In genomic region chr3:11195721-11196332, GRCh38 we compare ENCODE assay signal across 10 cellular contexts. TPM values are rescaled to one million over a fixed set of nuclear protein-coding genes. Genes with fewer than 3 reads are reported as not detected.
DNase-seq lines count a peak whose midpoint lies in the region; ATAC-seq and TF ChIP-seq lines count a peak whose summit lies in the region.
"Had no signal": no experiment of that assay in that cellular context is flagged by ENCODE, and none has a peak within 500 bp of the region (broad histone marks: within the 10 kb centered on the region; RNA-seq: fewer than 3 reads in every experiment).

No MANE protein-coding gene starts in this region.

- no peaks in the 10 kb centered on the region for H3K9me3 Mint-ChIP-seq in activated naive CD4-positive, alpha-beta T cell treated with anti-CD3 and anti-CD28 coated beads, Interleukin-2, amount 10 ng/mL, durations not matched to agents 7 days and 5 days
- peaks cover 0 to 3% of the 10 kb centered on the region in 2 donors for H3K9me3 Mint-ChIP-seq in activated T-cell treated with anti-CD3 and anti-CD28 coated beads, Interleukin-2, amount 50 U/mL, for 72 hours

- ATAC-seq in activated T-cell treated with anti-CD3 and anti-CD28 coated beads, Interleukin-2, amount 50 U/mL, for 72 hours (replicated peaks in 1 of 2) = peak; percentile 85 to 90
- ATAC-seq in gastroesophageal sphincter (peak; percentile 29), GM18867 (IDR thresholded peaks at IDR 0.05; ENCODE audit: unreplicated experiment) (no peak)

- intact Hi-C loops in tibial artery (cut with DNase I; ENCODE audit: low total_unique reads) = no loop called here

- peak; percentile 28 for DNase-seq in activated naive CD4-positive, alpha-beta T cell treated with anti-CD3 and anti-CD28 coated beads, Interleukin-2, amount 10 ng/mL, durations not matched to agents 7 days and 5 days
- no peak for DNase-seq in activated naive CD4-positive, alpha-beta T cell (lab: John Stamatoyannopoulos, UW)
- peak; percentile 25 to 39 for DNase-seq in activated T-cell treated with anti-CD3 and anti-CD28 coated beads, Interleukin-2, amount 50 U/mL, for 72 hours
- DNase-seq in tibial artery (peak in 1 of 2 donors; percentile 69), SKM-1 treated with dmso at 0.1 percent for 144 hours (lab: John Stamatoyannopoulos, UW; ENCODE audit: unreplicated experiment) (no peak), NCI-H226 (no peak)
- DNase-seq: CD8-positive, alpha-beta memory T cell; Karpas-422 had no signal

- H3K9me3 ChIP-seq in gastroesophageal sphincter (no peaks in the 10 kb centered on the region), tibial artery (no peaks in the 10 kb centered on the region)

- H3K4me1 ChIP-seq in gastroesophageal sphincter (peaks cover 0 to 34% (median 18%) of the 10 kb centered on the region in 3 donors), tibial artery (peaks cover 0 to 55% (median 42%) of the 10 kb centered on the region in 4 donors)

- H3K4me3 ChIP-seq in gastroesophageal sphincter = no peak overlapping the region
- H3K4me3 ChIP-seq in tibial artery = peak overlapping the region; percentile 35 to 42

- peaks cover 35% of the 10 kb centered on the region for H3K27me3 Mint-ChIP-seq in activated naive CD4-positive, alpha-beta T cell treated with anti-CD3 and anti-CD28 coated beads, Interleukin-2, amount 10 ng/mL, durations not matched to agents 7 days and 5 days
- H3K27me3 Mint-ChIP-seq in activated T-cell treated with anti-CD3 and anti-CD28 coated beads, Interleukin-2, amount 50 U/mL, for 72 hours (ENCODE audit: low read depth) = peaks cover 21% of the 10 kb centered on the region

- no peak for TF ChIP-seq POLR2A in gastroesophageal sphincter (IDR thresholded peaks at IDR 0.05)

- H3K4me3 Mint-ChIP-seq in activated naive CD4-positive, alpha-beta T cell treated with anti-CD3 and anti-CD28 coated beads, Interleukin-2, amount 10 ng/mL, durations not matched to agents 7 days and 5 days = no peak overlapping the region
- H3K4me3 Mint-ChIP-seq in activated T-cell treated with anti-CD3 and anti-CD28 coated beads, Interleukin-2, amount 50 U/mL, for 72 hours = peak overlapping the region; percentile 79 to 83
- H3K4me3 Mint-ChIP-seq: CD8-positive, alpha-beta memory T cell had no signal

- H3K27ac ChIP-seq in gastroesophageal sphincter (peak overlapping the region in 3 of 4 donors; percentile 3 to 59 (median 46)), tibial artery (peak overlapping the region; percentile 73 to 78)

- 18 to 49% methylated on average over 4 to 10 of the region's 10 CpGs for WGBS in gastroesophageal sphincter (ENCODE audit: low coverage in 1 of 2), 2 donors

- H3K4me1 Mint-ChIP-seq in activated naive CD4-positive, alpha-beta T cell treated with anti-CD3 and anti-CD28 coated beads, Interleukin-2, amount 10 ng/mL, durations not matched to agents 7 days and 5 days = peaks cover 17% of the 10 kb centered on the region
- H3K4me1 Mint-ChIP-seq in activated T-cell treated with anti-CD3 and anti-CD28 coated beads, Interleukin-2, amount 50 U/mL, for 72 hours (ENCODE audit: low read depth) = peaks cover 33% of the 10 kb centered on the region

- no peak for TF ChIP-seq EP300 in gastroesophageal sphincter (IDR thresholded peaks at IDR 0.05)

- no peaks in the 10 kb centered on the region for H3K36me3 Mint-ChIP-seq in activated naive CD4-positive, alpha-beta T cell treated with anti-CD3 and anti-CD28 coated beads, Interleukin-2, amount 10 ng/mL, durations not matched to agents 7 days and 5 days
- peaks cover 0 to 2% of the 10 kb centered on the region in 2 donors for H3K36me3 Mint-ChIP-seq in activated T-cell treated with anti-CD3 and anti-CD28 coated beads, Interleukin-2, amount 50 U/mL, for 72 hours (ENCODE audit: insufficient read depth in 2 of 2)
- H3K36me3 Mint-ChIP-seq: CD8-positive, alpha-beta memory T cell had no signal

- H3K27me3 ChIP-seq in gastroesophageal sphincter (no peaks in the 10 kb centered on the region), tibial artery (no peaks in the 10 kb centered on the region)

- peak overlapping the region; percentile 67 for H3K27ac Mint-ChIP-seq in activated naive CD4-positive, alpha-beta T cell treated with anti-CD3 and anti-CD28 coated beads, Interleukin-2, amount 10 ng/mL, durations not matched to agents 7 days and 5 days
- peak overlapping the region; percentile 62 for H3K27ac Mint-ChIP-seq in activated T-cell treated with anti-CD3 and anti-CD28 coated beads, Interleukin-2, amount 50 U/mL, for 72 hours

- CTCF ChIA-PET in activated naive CD4-positive, alpha-beta T cell treated with anti-CD3 and anti-CD28 coated beads, Interleukin-2, amount 10 ng/mL, durations not matched to agents 7 days and 5 days (lab: Charles Lee) = interaction anchor here (0.7 to 1.3 kb wide), 4 partner anchors 17 to 249 kb away, joined by 3 to 4 read pairs (median 3); no protein-coding TSS in a partner anchor

- no peaks in the 10 kb centered on the region for H3K36me3 ChIP-seq in gastroesophageal sphincter
- H3K36me3 ChIP-seq in tibial artery = peaks cover 0 to 5% (median 0%) of the 10 kb centered on the region in 3 donors

- TF ChIP-seq CTCF in gastroesophageal sphincter (IDR thresholded peaks at IDR 0.05) = no peak
- no peak for TF ChIP-seq CTCF in tibial artery (IDR thresholded peaks at IDR 0.05)

RNA-seq across cellular contexts. Expression of gene HRH1, which starts 41.5 kb away (rescaled TPM):
- total RNA-seq in activated T-cell treated with anti-CD3 and anti-CD28 coated beads, Interleukin-2, amount 50 U/mL, for 72 hours = 1 to 10 TPM; 4.6 TPM
- total RNA-seq in gastroesophageal sphincter = 10 to 100 TPM in 1 of 4 donors, 1 to 10 TPM in 3; 1.6 to 14.4 (median 7.8) TPM

Comparison
In these comparisons a context has a peak if more than half of its experiments do, and no peak if none do; other contexts are left out.
1. DNase-seq: peak in activated naive CD4-positive, alpha-beta T cell treated with anti-CD3 and anti-CD28 coated beads, Interleukin-2, amount 10 ng/mL, durations not matched to agents 7 days and 5 days (single experiment) and activated T-cell treated with anti-CD3 and anti-CD28 coated beads, Interleukin-2, amount 50 U/mL, for 72 hours (2 of 2); none in activated naive CD4-positive, alpha-beta T cell (0 of 4), SKM-1 treated with dmso at 0.1 percent for 144 hours (single experiment) and NCI-H226 (single experiment).
2. H3K4me3 ChIP-seq: peak in tibial artery (2 of 2); none in gastroesophageal sphincter (0 of 2).